In genomic region chr6:135033238-135033637, GRCh38 we compare ENCODE assay signal across 22 cellular contexts. TPM values are rescaled to one million over a fixed set of nuclear protein-coding genes. Genes with fewer than 3 reads are reported as not detected.
A peak's percentile ranks its signal among the peaks of the same experiment; 100 is the strongest.
DNase-seq lines count a peak whose midpoint lies in the region; ATAC-seq lines count a peak whose summit lies in the region.
"Had no signal": no experiment of that assay in that cellular context is flagged by ENCODE, and none has a peak within 500 bp of the region (broad histone marks: within the 10 kb centered on the region; RNA-seq: fewer than 3 reads in every experiment).

No MANE protein-coding gene starts in this region.

- ATAC-seq in left lobe of liver, result peak; percentile 41
- ATAC-seq in GM21381 (IDR thresholded peaks at IDR 0.05; ENCODE audit: unreplicated experiment), result no peak
- ATAC-seq: Panc1 had no signal

- DNase-seq in NCI-H2171 treated with DMSO at 0.1 percent for 48 hours (lab: John Stamatoyannopoulos, UW) (peak; percentile 44), NCI-H2171 (lab: John Stamatoyannopoulos, UW) (no peak), DMS79 (lab: John Stamatoyannopoulos, UW) (peak; percentile 68), NCI-H2196 (lab: John Stamatoyannopoulos, UW; ENCODE audit: unreplicated experiment) (peak; percentile 54), left lobe of liver (ENCODE audit: low spot score) (no peak), COR-L47 (lab: John Stamatoyannopoulos, UW) (no peak), DMS53 treated with DMSO at 0.1 percent for 48 hours (lab: John Stamatoyannopoulos, UW; ENCODE audit: unreplicated experiment) (no peak)
- DNase-seq: activated CD4-positive, alpha-beta T cell treated with anti-CD3 and anti-CD28 coated beads for 1 hour; AML-193; colonic mucosa; IMR-90; kidney glomerular epithelial cell; mesenchymal stem cell; naive B cell; NCI-H1694 treated with DMSO at 0.1 percent for 48 hours; NK-92 treated with Interleukin-12 subunit alpha and Interleukin-12 subunit beta, amount 100 ng/mL, for 24 hours; SJCRH30; stomach; T-helper 1 cell; trophoblast cell had no signal

RNA-seq across cellular contexts. Expression of gene HBS1L, which starts 21.4 kb away (rescaled TPM):
- total RNA-seq in left lobe of liver, result 42.5 TPM

Comparison
In these comparisons a context has a peak if more than half of its experiments do, and no peak if none do; other contexts are left out.
1. DNase-seq: peak in NCI-H2171 treated with DMSO at 0.1 percent for 48 hours (single experiment), DMS79 (single experiment) and NCI-H2196 (single experiment); none in NCI-H2171 (single experiment), left lobe of liver (single experiment), COR-L47 (single experiment) and DMS53 treated with DMSO at 0.1 percent for 48 hours (single experiment).